In the genomic region with DNA sequence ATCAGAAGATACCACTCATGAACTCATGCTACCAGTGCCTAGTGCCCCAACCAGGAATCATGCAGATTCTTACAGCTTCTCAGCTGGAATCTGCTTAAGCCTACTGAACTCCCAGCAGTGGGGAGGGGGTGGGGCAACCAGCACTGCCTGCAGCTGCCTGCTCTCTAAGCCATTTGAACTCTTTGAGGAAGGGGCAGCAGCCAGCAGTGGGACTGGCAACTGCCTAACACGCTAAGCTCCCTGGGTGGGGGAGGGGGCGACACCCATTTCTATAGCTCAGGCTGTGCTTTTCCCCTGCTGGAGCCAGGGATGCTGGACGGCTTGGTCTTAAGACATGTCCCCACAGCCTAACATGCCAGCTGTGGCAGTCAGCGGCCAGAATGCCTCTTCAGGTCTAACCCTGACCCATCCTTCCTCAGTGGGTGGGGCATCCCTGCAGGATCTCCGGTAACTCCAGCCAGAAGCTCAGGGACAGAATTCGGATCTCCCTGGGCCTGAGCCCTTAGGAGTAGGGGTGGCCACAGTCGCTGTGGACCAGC, we compare ENCODE assay signal across 21 cellular contexts.
"Had no signal": no experiment of that assay in that cellular context is flagged by ENCODE, and none has a peak within 500 bp of the region (broad histone marks: within the 10 kb centered on the region; RNA-seq: fewer than 3 reads in every experiment).

No MANE protein-coding gene starts in this region.

- H3K27ac Mint-ChIP-seq: activated B cell treated with CpG ODN at 0.5 μM for 24 hours; activated CD4-positive, alpha-beta memory T cell treated with anti-CD3 and anti-CD28 coated beads for 36 hours; activated naive CD8-positive, alpha-beta T cell treated with anti-CD3 and anti-CD28 coated beads for 36 hours; dendritic cell treated with granulocyte-macrophage colony-stimulating factor and Interleukin-4, amounts not matched to agents 40 ng/mL and 50 ng/mL, for 4 days; effector memory CD8-positive, alpha-beta T cell; memory B cell; naive B cell had no signal

- H3K4me3 Mint-ChIP-seq: activated B cell treated with CpG ODN at 0.5 μM for 24 hours; activated CD4-positive, alpha-beta memory T cell treated with anti-CD3 and anti-CD28 coated beads for 36 hours; activated naive CD8-positive, alpha-beta T cell treated with anti-CD3 and anti-CD28 coated beads for 36 hours; dendritic cell treated with granulocyte-macrophage colony-stimulating factor and Interleukin-4, amounts not matched to agents 40 ng/mL and 50 ng/mL, for 4 days; effector memory CD8-positive, alpha-beta T cell; memory B cell; naive B cell had no signal

- H3K4me1 Mint-ChIP-seq: activated B cell treated with CpG ODN at 0.5 μM for 24 hours; activated naive CD8-positive, alpha-beta T cell treated with anti-CD3 and anti-CD28 coated beads for 36 hours; memory B cell; naive B cell had no signal

- H3K36me3 ChIP-seq: left ventricle myocardium inferior, neutrophil, thyroid gland had no signal

- H3K27me3 ChIP-seq: neutrophil, thyroid gland had no signal

- H3K79me2 ChIP-seq: parathyroid adenoma had no signal

- H3K4me3 ChIP-seq: left ventricle myocardium inferior, mucosa of descending colon, thyroid gland had no signal

- H3K36me3 Mint-ChIP-seq: activated CD4-positive, alpha-beta memory T cell treated with anti-CD3 and anti-CD28 coated beads for 36 hours; activated naive CD8-positive, alpha-beta T cell treated with anti-CD3 and anti-CD28 coated beads for 36 hours; memory B cell; naive B cell had no signal

- H3K9me3 ChIP-seq: neutrophil, thyroid gland had no signal

- H3K4me1 ChIP-seq: left ventricle myocardium inferior, parathyroid adenoma, thyroid gland had no signal

- H3K27ac ChIP-seq: left ventricle myocardium inferior, neutrophil, parathyroid adenoma, thyroid gland had no signal

- H2AFZ ChIP-seq: parathyroid adenoma had no signal

- DNase-seq: activated B cell treated with CpG ODN at 0.5 μM for 24 hours; activated CD4-positive, alpha-beta memory T cell treated with anti-CD3 and anti-CD28 coated beads for 36 hours; activated CD4-positive, alpha-beta T cell treated with anti-CD3 and anti-CD28 coated beads for 4 hours; activated naive CD4-positive, alpha-beta T cell; activated naive CD8-positive, alpha-beta T cell treated with anti-CD3 and anti-CD28 coated beads for 36 hours; activated T-cell treated with anti-CD3 and anti-CD28 coated beads for 4 hours; amniotic stem cell; effector memory CD8-positive, alpha-beta T cell; kidney glomerular epithelial cell; left ventricle myocardium inferior; naive B cell; stimulated activated CD8-positive, alpha-beta memory T cell treated with anti-CD3 and anti-CD28 coated beads, Interleukin-4, amount 100 ng/mL, for 48 hours; stimulated activated naive CD4-positive, alpha-beta T cell treated with Interleukin-2 at 50 U/mL for 16 hours; SW 1271; T-helper 2 cell; thyroid gland had no signal

- H3K9ac ChIP-seq: parathyroid adenoma had no signal

- ATAC-seq: effector memory CD8-positive, alpha-beta T cell; mucosa of descending colon had no signal

- H3K27me3 Mint-ChIP-seq: activated B cell treated with CpG ODN at 0.5 μM for 24 hours; activated CD4-positive, alpha-beta memory T cell treated with anti-CD3 and anti-CD28 coated beads for 36 hours; activated naive CD8-positive, alpha-beta T cell treated with anti-CD3 and anti-CD28 coated beads for 36 hours; dendritic cell treated with granulocyte-macrophage colony-stimulating factor and Interleukin-4, amounts not matched to agents 40 ng/mL and 50 ng/mL, for 4 days; effector memory CD8-positive, alpha-beta T cell; memory B cell; naive B cell had no signal
